Comparison of ENCODE assay signal across 18 cellular contexts in the genomic region with DNA sequence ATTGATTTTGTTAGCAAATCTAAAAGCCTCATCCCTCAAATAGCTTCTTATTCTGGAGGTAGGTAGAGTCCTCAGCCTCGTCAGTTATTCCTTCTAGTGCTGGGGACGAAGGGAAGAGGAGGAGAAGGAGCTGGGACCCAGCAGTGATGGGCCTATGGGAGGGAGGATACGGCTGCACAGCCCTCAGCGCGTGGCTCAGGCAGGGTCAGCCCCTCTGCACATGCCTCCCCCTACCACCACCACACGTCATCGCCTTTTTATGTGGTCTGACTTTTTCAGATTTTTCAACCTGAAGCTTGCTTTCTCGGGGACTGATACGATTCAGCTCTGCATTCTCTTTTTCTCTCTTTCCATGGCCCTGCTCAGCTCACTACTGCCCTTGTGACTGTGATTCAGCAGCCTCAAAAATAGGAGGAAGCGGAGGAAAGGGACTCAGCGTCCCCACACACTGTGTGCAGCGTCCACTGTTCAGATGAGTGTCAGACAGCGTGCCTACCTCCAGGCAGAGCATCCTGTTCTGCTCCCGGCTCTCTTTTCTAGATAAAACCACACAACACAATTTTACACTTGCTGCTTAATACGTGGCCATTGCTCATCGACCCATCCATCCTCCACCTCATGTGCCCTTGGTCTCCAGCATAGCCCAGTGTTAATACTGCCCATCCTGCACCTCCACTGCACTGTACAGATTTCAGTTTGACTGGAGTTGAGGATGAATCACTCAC. TPM values are rescaled to one million over a fixed set of nuclear protein-coding genes. Genes with fewer than 3 reads are reported as not detected.
A peak's percentile ranks its signal among the peaks of the same experiment; 100 is the strongest.
DNase-seq lines count a peak whose midpoint lies in the region; ATAC-seq and TF ChIP-seq lines count a peak whose summit lies in the region.
"Had no signal": no experiment of that assay in that cellular context is flagged by ENCODE, and none has a peak within 500 bp of the region (broad histone marks: within the 10 kb centered on the region; RNA-seq: fewer than 3 reads in every experiment).

No MANE protein-coding gene starts in this region.

- no peaks in the 10 kb centered on the region for H3K4me1 ChIP-seq in thyroid gland
- H3K4me1 ChIP-seq: body of pancreas, neural progenitor cell had no signal

- H3K27ac Mint-ChIP-seq in activated naive CD8-positive, alpha-beta T cell treated with anti-CD3 and anti-CD28 coated beads for 36 hours = peak overlapping the region; percentile 59
- no peak overlapping the region for H3K27ac Mint-ChIP-seq in natural killer cell
- H3K27ac Mint-ChIP-seq: B cell, neural progenitor cell had no signal

- 76 to 77% methylated on average over 16 of the region's 16 CpGs for WGBS in thyroid gland, 2 donors

- H3K9me3 Mint-ChIP-seq in activated naive CD8-positive, alpha-beta T cell treated with anti-CD3 and anti-CD28 coated beads for 36 hours = no peaks in the 10 kb centered on the region
- no peaks in the 10 kb centered on the region for H3K9me3 Mint-ChIP-seq in natural killer cell

- no peak overlapping the region for H3K27ac ChIP-seq in thyroid gland
- H3K27ac ChIP-seq: body of pancreas, neural progenitor cell had no signal

- no peaks in the 10 kb centered on the region for H3K9me3 ChIP-seq in thyroid gland
- H3K9me3 ChIP-seq: body of pancreas had no signal

- TF ChIP-seq POLR2A in thyroid gland (IDR thresholded peaks at IDR 0.05) = no peak

- no peaks in the 10 kb centered on the region for H3K36me3 ChIP-seq in thyroid gland
- H3K36me3 ChIP-seq: neural progenitor cell had no signal

- intact Hi-C loops in natural killer cell (cut with micrococcal nuclease) (no loop called here), thyroid gland (cut with DNase I) (no loop called here)

- DNase-seq in Ammon's horn (ENCODE audit: low spot score) (peak; percentile 43), Daoy (ENCODE audit: low read depth) (peak; percentile 9), natural killer cell (no peak), thyroid gland (no peak), SIG-M5 treated with dmso at 0.1 percent for 504 hours (lab: John Stamatoyannopoulos, UW; ENCODE audit: unreplicated experiment) (no peak)
- DNase-seq in activated naive CD8-positive, alpha-beta T cell treated with anti-CD3 and anti-CD28 coated beads for 36 hours = peak; percentile 41
- no peak for DNase-seq in activated effector memory CD4-positive, alpha-beta T cell treated with Interleukin-2 at 50 U/mL for 16 hours
- DNase-seq: NCI-H2171 treated with DMSO at 0.1 percent for 48 hours; NK-92 treated with Interleukin-12 subunit alpha and Interleukin-12 subunit beta, amount 100 ng/mL, for 24 hours; SHP77; small intestine had no signal

- TF ChIP-seq CTCF in natural killer cell (IDR thresholded peaks at IDR 0.05) (no peak), thyroid gland (IDR thresholded peaks at IDR 0.05) (no peak)

- ATAC-seq in natural killer cell = peak in 2 of 3 donors; percentile 43 to 53
- ATAC-seq in GM21737 (IDR thresholded peaks at IDR 0.05; ENCODE audit: unreplicated experiment) = no peak
- ATAC-seq: body of pancreas had no signal

- no peaks in the 10 kb centered on the region for H3K27me3 ChIP-seq in thyroid gland
- H3K27me3 ChIP-seq: body of pancreas, neural progenitor cell had no signal

- peaks cover 34% of the 10 kb centered on the region for H3K27me3 Mint-ChIP-seq in activated naive CD8-positive, alpha-beta T cell treated with anti-CD3 and anti-CD28 coated beads for 36 hours
- peaks cover 12 to 25% of the 10 kb centered on the region in 2 donors for H3K27me3 Mint-ChIP-seq in natural killer cell (ENCODE audit: low read depth in 2 of 2)

- H3K4me1 Mint-ChIP-seq in activated naive CD8-positive, alpha-beta T cell treated with anti-CD3 and anti-CD28 coated beads for 36 hours = peaks cover 17% of the 10 kb centered on the region
- peaks cover 5 to 6% of the 10 kb centered on the region in 2 donors for H3K4me1 Mint-ChIP-seq in natural killer cell
- H3K4me1 Mint-ChIP-seq: B cell had no signal

- H3K4me3 ChIP-seq in thyroid gland (replicated peaks in 1 of 3) = no peak overlapping the region
- H3K4me3 ChIP-seq: body of pancreas, neural progenitor cell had no signal

- peak overlapping the region; percentile 13 for H3K4me3 Mint-ChIP-seq in activated naive CD8-positive, alpha-beta T cell treated with anti-CD3 and anti-CD28 coated beads for 36 hours
- H3K4me3 Mint-ChIP-seq in natural killer cell = no peak overlapping the region
- H3K4me3 Mint-ChIP-seq: B cell, neural progenitor cell had no signal

- H3K36me3 Mint-ChIP-seq in activated naive CD8-positive, alpha-beta T cell treated with anti-CD3 and anti-CD28 coated beads for 36 hours = no peaks in the 10 kb centered on the region
- H3K36me3 Mint-ChIP-seq in natural killer cell = no peaks in the 10 kb centered on the region
- H3K36me3 Mint-ChIP-seq: neural progenitor cell had no signal

RNA-seq across cellular contexts. Expression of a gene that starts 0.8 kb away (rescaled TPM):
- total RNA-seq in Daoy (2014; rRNA removed; shearing (Covaris generic)) = not detected in 2 replicates
- not detected for total RNA-seq in activated naive CD8-positive, alpha-beta T cell treated with anti-CD3 and anti-CD28 coated beads for 36 hours
- total RNA-seq in natural killer cell = not detected
- not detected for total RNA-seq in thyroid gland
- total RNA-seq: B cell, body of pancreas, lower leg skin, MCF 10A, urinary bladder had no signal

RNA-seq across cellular contexts. Expression of a gene that starts 41.1 kb away (rescaled TPM):
- total RNA-seq in Daoy (2014; rRNA removed; shearing (Covaris generic)) = 3.8 and 4.6 TPM in 2 replicates
- total RNA-seq in activated naive CD8-positive, alpha-beta T cell treated with anti-CD3 and anti-CD28 coated beads for 36 hours = 1 to 10 TPM; 8.5 to 9.1 TPM
- 10 to 100 TPM; 11.3 to 34.1 (median 11.7) TPM for total RNA-seq in natural killer cell
- total RNA-seq in thyroid gland = 1 to 10 TPM in 1 of 4 donors, under 1 TPM in 3; 0.54 to 2.3 (median 0.75) TPM

Comparison
In these comparisons a context has a peak if more than half of its experiments do, and no peak if none do; other contexts are left out.
1. DNase-seq: peak in Ammon's horn (single experiment), Daoy (single experiment) and activated naive CD8-positive, alpha-beta T cell treated with anti-CD3 and anti-CD28 coated beads for 36 hours (single experiment); none in natural killer cell (single experiment), thyroid gland (0 of 2), activated effector memory CD4-positive, alpha-beta T cell treated with Interleukin-2 at 50 U/mL for 16 hours (single experiment) and SIG-M5 treated with dmso at 0.1 percent for 504 hours (single experiment).